Comparison of ENCODE assay signal across 22 cellular contexts in genomic region chr7:136555933-136556332, GRCh38.
DNase-seq lines count a peak whose midpoint lies in the region; ATAC-seq and TF ChIP-seq lines count a peak whose summit lies in the region.
"Had no signal": no experiment of that assay in that cellular context is flagged by ENCODE, and none has a peak within 500 bp of the region (broad histone marks: within the 10 kb centered on the region; RNA-seq: fewer than 3 reads in every experiment).

No MANE protein-coding gene starts in this region.

- CTCF ChIA-PET in CD4-positive, alpha-beta T cell (lab: Charles Lee): no interaction called here

- peak overlapping the region in 3 of 5 experiments; percentile 34 to 77 (median 46) for H3K4me3 Mint-ChIP-seq in brain
- H3K4me3 Mint-ChIP-seq in CD4-positive, alpha-beta T cell: no peak overlapping the region
- H3K4me3 Mint-ChIP-seq: activated naive CD8-positive, alpha-beta T cell treated with anti-CD3 and anti-CD28 coated beads for 36 hours; activated T-cell treated with anti-CD3 and anti-CD28 coated beads, Interleukin-2, amount 50 U/mL, for 24 hours; B cell; HFFc6; neural crest cell; T-cell had no signal

- intact Hi-C loops in CD4-positive, alpha-beta T cell (cut with DNase I, micrococcal nuclease): no loop called here

- H3K4me1 Mint-ChIP-seq in brain: peaks cover 20% of the 10 kb centered on the region
- H3K4me1 Mint-ChIP-seq in CD4-positive, alpha-beta T cell (ENCODE audit: low read depth): no peaks in the 10 kb centered on the region
- H3K4me1 Mint-ChIP-seq: activated naive CD8-positive, alpha-beta T cell treated with anti-CD3 and anti-CD28 coated beads for 36 hours; B cell; T-cell had no signal

- peaks cover 0 to 3% (median 0%) of the 10 kb centered on the region in 5 experiments for H3K9me3 Mint-ChIP-seq in brain
- H3K9me3 Mint-ChIP-seq in CD4-positive, alpha-beta T cell: peaks cover 12% of the 10 kb centered on the region
- H3K9me3 Mint-ChIP-seq: neural crest cell had no signal

- DNase-seq in NCI-H1436 treated with DMSO at 0.1 percent for 48 hours (lab: John Stamatoyannopoulos, UW) (peak; percentile 34), NCI-H748 treated with DMSO at 0.1 percent for 48 hours (lab: John Stamatoyannopoulos, UW) (peak; percentile 50), NCI-H1048 (lab: John Stamatoyannopoulos, UW) (no peak)
- no peak for DNase-seq in CD4-positive, alpha-beta T cell
- no peak for DNase-seq in activated CD8-positive, alpha-beta memory T cell treated with anti-CD3 and anti-CD28 coated beads, Interleukin-2, amount 50 U/mL, for 48 hours
- DNase-seq: activated CD4-positive, alpha-beta T cell treated with anti-CD3 and anti-CD28 coated beads, Interleukin-2, amount 50 U/mL, for 4 hours; activated naive CD8-positive, alpha-beta T cell treated with anti-CD3 and anti-CD28 coated beads for 36 hours; activated T-cell treated with anti-CD3 and anti-CD28 coated beads, Interleukin-2, amount 50 U/mL, for 24 hours; dermis blood vessel endothelial cell; foreskin fibroblast; GF-D8; HFFc6; NCI-H1694; stimulated activated CD8-positive, alpha-beta memory T cell treated with anti-CD3 and anti-CD28 coated beads, Interleukin-4, amount 100 ng/mL, for 48 hours; T-cell had no signal

- H3K27me3 Mint-ChIP-seq in brain: no peaks in the 10 kb centered on the region
- H3K27me3 Mint-ChIP-seq in CD4-positive, alpha-beta T cell: no peaks in the 10 kb centered on the region
- H3K27me3 Mint-ChIP-seq: activated naive CD8-positive, alpha-beta T cell treated with anti-CD3 and anti-CD28 coated beads for 36 hours; activated T-cell treated with anti-CD3 and anti-CD28 coated beads, Interleukin-2, amount 50 U/mL, for 24 hours; B cell; T-cell had no signal

- H3K27me3 ChIP-seq in CD4-positive, alpha-beta T cell (ENCODE audit: control insufficient read depth, insufficient read depth, low read length): no peaks in the 10 kb centered on the region
- H3K27me3 ChIP-seq: breast epithelium had no signal

- peak overlapping the region in 4 of 5 experiments; percentile 41 to 85 (median 67) for H3K27ac Mint-ChIP-seq in brain
- no peak overlapping the region for H3K27ac Mint-ChIP-seq in CD4-positive, alpha-beta T cell
- H3K27ac Mint-ChIP-seq: activated naive CD8-positive, alpha-beta T cell treated with anti-CD3 and anti-CD28 coated beads for 36 hours; activated T-cell treated with anti-CD3 and anti-CD28 coated beads, Interleukin-2, amount 50 U/mL, for 24 hours; B cell; HFFc6; T-cell had no signal

- no peak for ATAC-seq in CD4-positive, alpha-beta T cell (ENCODE audit: poor library complexity)
- ATAC-seq in GM18519 (IDR thresholded peaks at IDR 0.05; ENCODE audit: low FRiP score, unreplicated experiment): no peak
- ATAC-seq: T-cell had no signal

- no peaks in the 10 kb centered on the region for H3K36me3 Mint-ChIP-seq in brain
- no peaks in the 10 kb centered on the region for H3K36me3 Mint-ChIP-seq in CD4-positive, alpha-beta T cell (ENCODE audit: low read depth)
- H3K36me3 Mint-ChIP-seq: activated naive CD8-positive, alpha-beta T cell treated with anti-CD3 and anti-CD28 coated beads for 36 hours; T-cell had no signal

- POLR2A ChIA-PET in CD4-positive, alpha-beta T cell (lab: Charles Lee): no interaction called here

- no peaks in the 10 kb centered on the region for H3K9me3 ChIP-seq in CD4-positive, alpha-beta T cell (ENCODE audit: control insufficient read depth, low read length)
- H3K9me3 ChIP-seq: breast epithelium, prostate gland had no signal

- no peak for TF ChIP-seq CTCF in brain (conservative IDR thresholded peaks at IDR 0.05)
- no peak for TF ChIP-seq CTCF in CD4-positive, alpha-beta T cell (IDR thresholded peaks at IDR 0.05)

- H3K27ac ChIP-seq in CD4-positive, alpha-beta T cell (ENCODE audit: low read depth, low read length): no peak overlapping the region
- H3K27ac ChIP-seq: breast epithelium, prostate gland, RWPE1 had no signal

Comparison
In these comparisons a context has a peak if more than half of its experiments do, and no peak if none do; other contexts are left out.
1. DNase-seq: peak in NCI-H1436 treated with DMSO at 0.1 percent for 48 hours (single experiment) and NCI-H748 treated with DMSO at 0.1 percent for 48 hours (single experiment); none in NCI-H1048 (single experiment), CD4-positive, alpha-beta T cell (0 of 10) and activated CD8-positive, alpha-beta memory T cell treated with anti-CD3 and anti-CD28 coated beads, Interleukin-2, amount 50 U/mL, for 48 hours (single experiment).